ENCODE assay signal across 9 cellular contexts in the genomic region with DNA sequence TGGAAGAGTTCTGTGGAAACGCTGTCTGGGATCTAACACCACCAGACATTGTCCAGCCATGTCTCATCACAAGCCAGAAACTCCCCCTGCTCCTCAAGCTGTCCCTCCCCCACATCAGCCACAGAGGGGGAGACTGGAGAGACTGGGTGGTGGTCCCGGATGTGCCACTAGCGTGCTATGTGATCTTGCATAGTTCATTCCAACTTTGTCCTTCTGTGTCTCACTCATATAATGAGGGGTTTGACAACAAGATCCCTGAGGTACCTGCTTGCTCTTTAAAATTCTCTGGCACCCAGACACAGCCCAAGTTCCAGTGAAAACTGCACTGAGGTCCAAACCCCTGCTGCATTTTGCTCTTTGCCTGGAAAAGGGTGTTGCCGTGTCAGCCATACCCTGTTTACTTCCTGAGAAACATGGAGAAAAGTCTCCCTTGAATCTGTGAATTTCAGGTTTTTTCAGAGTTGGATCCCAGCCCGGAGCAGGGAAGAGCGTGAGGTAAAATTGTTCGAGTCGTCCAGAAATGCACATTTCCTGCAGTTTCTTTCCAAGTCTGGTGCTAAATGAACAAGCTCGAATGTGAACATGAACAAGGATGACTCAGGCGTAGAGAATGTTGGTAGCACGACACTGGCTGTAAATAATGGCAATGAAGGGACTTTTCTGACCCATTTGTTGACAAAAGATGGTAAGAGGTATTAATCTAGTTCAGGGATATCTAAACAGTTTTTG.
DNase-seq lines count a peak whose midpoint lies in the region; ATAC-seq and TF ChIP-seq lines count a peak whose summit lies in the region.
"Had no signal": no experiment of that assay in that cellular context is flagged by ENCODE, and none has a peak within 500 bp of the region (broad histone marks: within the 10 kb centered on the region; RNA-seq: fewer than 3 reads in every experiment).

No MANE protein-coding gene starts in this region.

- H3K27ac ChIP-seq in smooth muscle cell (ENCODE audit: low read depth) = peak overlapping the region; percentile 95
- peak overlapping the region in 4 of 8 donors; percentile 17 to 52 (median 43) for H3K27ac ChIP-seq in spleen

- DNase-seq in H4 (ENCODE audit: low spot score) (peak; percentile 85), astrocyte of the cerebellum (ENCODE audit: low read depth) (peak; percentile 92), inferior parietal cortex (ENCODE audit: extremely low spot score) (peak; percentile 69), smooth muscle cell (lab: John Stamatoyannopoulos, UW; ENCODE audit: unreplicated experiment) (no peak), HUDEP-2 (lab: John Stamatoyannopoulos, UW; ENCODE audit: unreplicated experiment in 76 of 76) (no peak), spleen (no peak), T-helper 1 cell (no peak)
- DNase-seq: NCI-H1105 had no signal

- TF ChIP-seq POLR2A in spleen (IDR thresholded peaks at IDR 0.05) = no peak

- peak overlapping the region; percentile 74 for H3K4me2 ChIP-seq in smooth muscle cell

- H3F3A ChIP-seq in smooth muscle cell (ENCODE audit: low read depth) = peaks cover 27% of the 10 kb centered on the region

- no peaks in the 10 kb centered on the region for H4K20me1 ChIP-seq in smooth muscle cell (ENCODE audit: low read depth)

- no peak for ATAC-seq in GM19023 (IDR thresholded peaks at IDR 0.05; ENCODE audit: unreplicated experiment)

- H3K4me3 ChIP-seq in astrocyte of the cerebellum (ENCODE audit: low read depth, low read length) (no peak overlapping the region), smooth muscle cell (peak overlapping the region; percentile 6), spleen (no peak overlapping the region)

- H3K4me1 ChIP-seq in smooth muscle cell (ENCODE audit: low read depth) (peaks cover 6% of the 10 kb centered on the region), spleen (peaks cover 0 to 34% (median 17%) of the 10 kb centered on the region in 6 donors)

- in situ Hi-C loops in astrocyte of the cerebellum (cut with HindIII; ENCODE audit: low sequenced_read_pairs) = no loop called here

- H2AFZ ChIP-seq in smooth muscle cell (ENCODE audit: low read depth) = peak overlapping the region; percentile 31

- 10% methylated on average over 11 of the region's 11 CpGs for WGBS in smooth muscle cell (ENCODE audit: low lambda C conversion rate)
- WGBS in spleen, 5 donors = 30 to 42% (median 35%) methylated on average over 11 of the region's 11 CpGs

- no peak for TF ChIP-seq CTCF in astrocyte of the cerebellum (IDR thresholded peaks at IDR 0.05; ENCODE audit: low read depth, low read length, missing control alignments)
- no peak for TF ChIP-seq CTCF in smooth muscle cell (IDR thresholded peaks at IDR 0.05; ENCODE audit: borderline replicate concordance, insufficient read depth, poor library complexity, severe bottlenecking)
- TF ChIP-seq CTCF in spleen (IDR thresholded peaks at IDR 0.05 in 8 of 11, conservative IDR thresholded peaks at IDR 0.05 in 3 of 11) = no peak

- H3K9me3 ChIP-seq in smooth muscle cell (replicated peaks; ENCODE audit: low read depth) (no peaks in the 10 kb centered on the region), spleen (no peaks in the 10 kb centered on the region)

- H3K79me2 ChIP-seq in smooth muscle cell (ENCODE audit: low read depth) = no peaks in the 10 kb centered on the region

- peak overlapping the region; percentile 78 for H3K9ac ChIP-seq in smooth muscle cell (ENCODE audit: low read depth)

- H3K27me3 ChIP-seq in smooth muscle cell (ENCODE audit: low read depth) (no peaks in the 10 kb centered on the region), spleen (replicated peaks in 1 of 7) (peaks cover 0 to 26% (median 0%) of the 10 kb centered on the region in 7 donors)

- intact Hi-C loops in spleen (cut with DNase I; ENCODE audit: low total_unique reads) = no loop called here

- no peaks in the 10 kb centered on the region for H3K36me3 ChIP-seq in smooth muscle cell (ENCODE audit: low read depth)
- no peaks in the 10 kb centered on the region for H3K36me3 ChIP-seq in spleen

Comparison
In these comparisons a context has a peak if more than half of its experiments do, and no peak if none do; other contexts are left out.
1. DNase-seq: peak in H4 (single experiment), astrocyte of the cerebellum (single experiment) and inferior parietal cortex (single experiment); none in smooth muscle cell (single experiment), HUDEP-2 (0 of 76), spleen (single experiment) and T-helper 1 cell (0 of 5).